In genomic region chr3:49327485-49327884, GRCh38 we compare ENCODE assay signal across 12 cellular contexts. TPM values are rescaled to one million over a fixed set of nuclear protein-coding genes. Genes with fewer than 3 reads are reported as not detected.
DNase-seq lines count a peak whose midpoint lies in the region; ATAC-seq and TF ChIP-seq lines count a peak whose summit lies in the region.
"Had no signal": no experiment of that assay in that cellular context is flagged by ENCODE, and none has a peak within 500 bp of the region (broad histone marks: within the 10 kb centered on the region; RNA-seq: fewer than 3 reads in every experiment).

No MANE protein-coding gene starts in this region.

- H3K36me3 Mint-ChIP-seq in type B pancreatic cell = peaks cover 20% of the 10 kb centered on the region

- no TSS peak for BruUV-seq in PC-9 (replicated peaks; lab: Mats Ljungman, UMichigan)

- H3K4me3 ChIP-seq in PC-9 = no peak overlapping the region
- no peak overlapping the region for H3K4me3 ChIP-seq in fibroblast of pulmonary artery (replicated peaks; ENCODE audit: low read depth, low read length)
- H3K4me3 ChIP-seq: skin epidermis had no signal

- no peak overlapping the region for H3K4me3 Mint-ChIP-seq in type B pancreatic cell

- H3F3A ChIP-seq in PC-9 (ENCODE audit: insufficient read depth, low read depth) = no peaks in the 10 kb centered on the region

- DNase-seq in NCI-H82 (lab: John Stamatoyannopoulos, UW) (peak; percentile 1), NCI-H82 treated with DMSO at 0.1 percent for 48 hours (lab: John Stamatoyannopoulos, UW; ENCODE audit: unreplicated experiment) (no peak), PC-9 (no peak), fibroblast of pulmonary artery (ENCODE audit: low read depth) (peak; percentile 20), type B pancreatic cell (ENCODE audit: extremely low spot score, unreplicated experiment) (no peak), cerebellum (ENCODE audit: low spot score) (no peak)
- DNase-seq: KG1; NCI-H524 treated with DMSO at 0.1 percent for 48 hours; stimulated activated CD8-positive, alpha-beta memory T cell treated with anti-CD3 and anti-CD28 coated beads, Interleukin-4, amount 100 ng/mL, for 48 hours had no signal

- H3K27ac Mint-ChIP-seq in type B pancreatic cell = no peak overlapping the region

- no peaks in the 10 kb centered on the region for H3K79me2 ChIP-seq in PC-9 (ENCODE audit: low read depth)

- no peak overlapping the region for H3K27ac ChIP-seq in PC-9
- H3K27ac ChIP-seq: skin epidermis had no signal

- TF ChIP-seq CTCF in PC-9 (conservative IDR thresholded peaks at IDR 0.05) (peak; percentile 51), fibroblast of pulmonary artery (IDR thresholded peaks at IDR 0.05; ENCODE audit: low read length, missing control alignments) (peak; percentile 28), type B pancreatic cell (conservative IDR thresholded peaks at IDR 0.05) (peak; percentile 49)

- no peak overlapping the region for H3K4me2 ChIP-seq in PC-9

- no peaks in the 10 kb centered on the region for H4K20me1 ChIP-seq in PC-9 (ENCODE audit: insufficient read depth)

- no peaks in the 10 kb centered on the region for H3K9me3 ChIP-seq in PC-9 (ENCODE audit: insufficient read depth, low read depth)

- no peaks in the 10 kb centered on the region for H3K4me1 ChIP-seq in PC-9 (replicated peaks; ENCODE audit: insufficient read depth)

- CTCF ChIA-PET in PC-9 (lab: Charles Lee) = no interaction called here

- H3K27me3 ChIP-seq in PC-9 (ENCODE audit: insufficient read depth, low read depth) = no peaks in the 10 kb centered on the region

- no peaks in the 10 kb centered on the region for H3K4me1 Mint-ChIP-seq in type B pancreatic cell (ENCODE audit: unreplicated experiment)

- POLR2A ChIA-PET in PC-9 (lab: Charles Lee; ENCODE audit: unreplicated experiment) = no interaction called here

- intact Hi-C loops in PC-9 (cut with micrococcal nuclease; ENCODE audit: unreplicated experiment) = no loop called here

- no peak overlapping the region for H2AFZ ChIP-seq in PC-9

- no peaks in the 10 kb centered on the region; the same call in 1 of the 2 replicates for H3K36me3 ChIP-seq in PC-9 (ENCODE audit: low read depth)

- no peaks in the 10 kb centered on the region for H3K9me3 Mint-ChIP-seq in type B pancreatic cell

- no peak for ATAC-seq in HG03442 (IDR thresholded peaks at IDR 0.05; ENCODE audit: unreplicated experiment)
- no peak for ATAC-seq in GM21737 (IDR thresholded peaks at IDR 0.05; ENCODE audit: unreplicated experiment)

- H3K27me3 Mint-ChIP-seq in type B pancreatic cell = no peaks in the 10 kb centered on the region

- H3K9me2 ChIP-seq in PC-9 (ENCODE audit: insufficient read depth) = no peaks in the 10 kb centered on the region

RNA-seq across cellular contexts. Expression of gene USP4, which starts 12.4 kb away (rescaled TPM):
- total RNA-seq in PC-9 (2021) (39.8 and 42.9 TPM in 2 replicates), type B pancreatic cell (ENCODE audit: low replicate concordance) (48.1 and 48.8 TPM in 2 replicates), cerebellum (39.7 TPM)

RNA-seq across cellular contexts. Expression of gene GPX1, which starts 30.7 kb away (rescaled TPM):
- total RNA-seq in PC-9 (2021) (386 and 394 TPM in 2 replicates), type B pancreatic cell (ENCODE audit: low replicate concordance) (114 and 132 TPM in 2 replicates), cerebellum (40.8 TPM)

RNA-seq across cellular contexts. Expression of gene C3orf62, which starts 50.5 kb away (rescaled TPM):
- total RNA-seq in PC-9 (2021) (6.9 and 12.4 TPM in 2 replicates), type B pancreatic cell (ENCODE audit: low replicate concordance) (5.6 and 10.7 TPM in 2 replicates), cerebellum (6.6 TPM)

Comparison
In these comparisons a context has a peak if more than half of its experiments do, and no peak if none do; other contexts are left out.
1. DNase-seq: peak in NCI-H82 (single experiment) and fibroblast of pulmonary artery (single experiment); none in NCI-H82 treated with DMSO at 0.1 percent for 48 hours (single experiment), PC-9 (0 of 2), type B pancreatic cell (single experiment) and cerebellum (single experiment).
2. Peak in every context shown above with its lines, with median percentiles within 50 percentile points of each other: CTCF ChIP-seq.